ENCODE assay signal across 8 cellular contexts in the genomic region with DNA sequence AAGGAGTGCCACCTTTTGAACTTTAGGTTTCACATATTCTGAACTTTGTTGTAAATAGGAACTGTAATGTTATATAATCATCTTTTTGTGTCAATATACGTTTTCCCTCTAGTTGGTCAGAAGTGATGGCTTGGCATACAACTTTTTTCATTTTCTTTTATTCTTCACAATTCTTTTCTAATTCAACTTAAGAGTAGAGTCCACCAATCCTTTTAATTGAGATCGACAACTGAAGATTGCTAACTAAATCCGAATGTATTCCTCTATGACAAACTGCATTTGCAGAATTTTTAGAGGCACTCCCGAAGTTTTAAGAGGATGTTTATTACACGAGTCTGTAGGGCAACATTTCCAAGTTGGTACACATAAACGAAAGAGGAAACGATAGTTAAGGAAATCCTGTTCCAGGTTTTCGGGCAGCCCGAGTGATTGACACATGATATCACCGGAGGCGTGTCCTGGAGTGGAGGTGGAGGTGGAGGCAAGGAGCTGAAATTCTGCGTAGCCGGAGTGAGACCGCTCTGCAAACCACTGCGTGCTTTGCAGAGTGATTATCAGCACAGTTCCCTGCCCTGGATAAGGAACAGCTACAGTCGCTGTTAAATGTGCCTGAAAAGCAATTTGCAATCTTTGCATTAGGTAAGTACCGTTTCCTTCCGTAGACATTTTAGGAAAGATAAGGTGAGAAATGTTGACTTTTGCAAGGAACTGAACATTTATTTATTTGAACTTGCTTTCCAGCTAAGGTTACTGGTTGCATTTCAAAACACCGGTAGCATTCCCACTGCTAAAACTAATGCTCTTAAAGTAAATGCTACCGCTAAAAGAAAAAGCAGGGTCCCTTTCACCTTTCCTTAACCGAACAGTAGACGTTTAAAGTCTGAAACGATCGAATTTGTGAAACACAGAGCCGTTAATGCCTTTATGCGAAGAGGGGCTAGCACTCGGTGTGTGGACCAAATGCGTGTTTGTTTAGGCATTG. TPM values are rescaled to one million over a fixed set of nuclear protein-coding genes. Genes with fewer than 3 reads are reported as not detected.
DNase-seq lines count a peak whose midpoint lies in the region; ATAC-seq and TF ChIP-seq lines count a peak whose summit lies in the region.

Gene SPRY1, plus strand, starts transcription at position 502 of the 982 bp plus-strand sequence. CDS start 4,797 bp downstream, outside the sequence.

- H3K4me1 ChIP-seq in left lung: peaks cover 0 to 7% of the 10 kb centered on the region in 2 donors

- H3K27me3 ChIP-seq in BJ (ENCODE audit: control insufficient read depth, insufficient read depth, low read length): no peaks in the 10 kb centered on the region
- H3K27me3 ChIP-seq in left lung: peaks cover 0 to 25% of the 10 kb centered on the region in 2 donors

- DNase-seq in BJ (ENCODE audit: low read depth) (no peak), NCI-H748 treated with DMSO at 0.1 percent for 48 hours (lab: John Stamatoyannopoulos, UW) (peak; percentile 64), dermis microvascular lymphatic vessel endothelial cell (ENCODE audit: low read depth in 2 of 2) (peak; percentile 87 to 93), left lung (peak; percentile 83 to 92)
- DNase-seq in activated CD4-positive, alpha-beta T cell treated with anti-CD3 and anti-CD28 coated beads, Interleukin-2, amount 50 U/mL, for 4 hours: peak; percentile 64 to 65
- DNase-seq in stimulated activated CD4-positive, alpha-beta T cell treated with anti-CD3 and anti-CD28 coated beads, Interleukin-2, amount 100 ng/mL, for 4 hours (ENCODE audit: low read depth): peak; percentile 68

- TF ChIP-seq CTCF in BJ (IDR thresholded peaks at IDR 0.05; ENCODE audit: insufficient read depth, low read depth, low read length) (no peak), left lung (IDR thresholded peaks at IDR 0.05) (no peak)

- ATAC-seq in GM19395 (IDR thresholded peaks at IDR 0.05; ENCODE audit: unreplicated experiment) (peak; percentile 50), HG03521 (IDR thresholded peaks at IDR 0.05; ENCODE audit: unreplicated experiment) (peak; percentile 47), left lung (peak; percentile 74)

- 0 out of 2 replicates have a peak, but pooled peaks cover under 1% of the 10 kb centered on the region for H3K36me3 ChIP-seq in BJ (ENCODE audit: control insufficient read depth, insufficient read depth, low read length)
- H3K36me3 ChIP-seq in left lung: peaks cover 0 to 2% of the 10 kb centered on the region in 2 donors

- no peaks in the 10 kb centered on the region for H3K9me3 ChIP-seq in left lung

- peak within 1 kb of the TSS; percentile 88 to 95 for H3K27ac ChIP-seq in left lung

- peak within 1 kb of the TSS; percentile 62 for H3K4me3 ChIP-seq in BJ (ENCODE audit: low read depth, low read length)
- H3K4me3 ChIP-seq in left lung: peak within 1 kb of the TSS; percentile 64 to 73

- CTCF ChIA-PET in BJ (lab: Yijun Ruan, JAX): interaction anchor here (0.7 to 1.7 kb wide), 6 partner anchors 15 to 436 kb away, joined by 3 to 4 read pairs (median 4); no protein-coding TSS in a partner anchor

- POLR2A ChIA-PET in BJ (lab: Charles Lee): no interaction called here

- intact Hi-C loops in left lung (cut with DNase I): loop anchor here in 1 of 2 donors (10.0 kb wide), 1 partner anchor 282 kb away; no protein-coding TSS in a partner anchor

RNA-seq across cellular contexts. Expression of gene SPRY1, which starts in this region (rescaled TPM):
- polyA plus RNA-seq in BJ (2011; rRNA removed): 2.1 and 2.2 TPM in 2 replicates
- 1.4 and 2.4 TPM in 2 replicates for polyA minus RNA-seq in BJ (2011; rRNA and poly(A)+ RNA removed)
- total RNA-seq in dermis microvascular lymphatic vessel endothelial cell: 20.4 and 29.7 TPM in 2 replicates
- 10 to 100 TPM; 85.1 to 95.5 TPM for total RNA-seq in left lung
